ENCODE assay signal across 10 cellular contexts in the genomic region with DNA sequence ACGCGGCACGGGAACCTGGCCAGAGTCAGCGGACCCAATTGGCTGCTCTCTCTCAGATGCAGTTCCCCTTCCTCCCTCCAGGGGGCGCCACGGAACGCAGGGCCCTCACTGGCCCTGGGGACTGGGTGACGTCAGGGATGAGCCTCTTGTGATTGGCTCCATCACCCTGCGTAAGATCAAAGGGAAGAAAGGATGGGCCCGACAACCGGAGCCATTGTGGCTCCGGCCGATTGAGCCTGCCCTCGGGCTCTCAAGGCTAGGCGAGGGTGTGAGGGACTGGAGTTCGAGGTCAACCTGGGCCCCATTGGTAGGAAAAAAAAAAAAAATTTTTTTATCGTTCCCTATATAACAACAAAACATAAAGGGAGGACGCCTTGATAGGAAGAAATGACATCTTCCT. TPM values are rescaled to one million over a fixed set of nuclear protein-coding genes. Genes with fewer than 3 reads are reported as not detected.
A peak's percentile ranks its signal among the peaks of the same experiment; 100 is the strongest.
DNase-seq lines count a peak whose midpoint lies in the region; ATAC-seq, FAIRE-seq and TF ChIP-seq lines count a peak whose summit lies in the region.
"Not testable (repeated sequence)": the region's sequence is repeated elsewhere in the genome, so short reads cannot be mapped to it uniquely, and the experiment has no call there.
"Had no signal": no experiment of that assay in that cellular context is flagged by ENCODE, and none has a peak within 500 bp of the region (broad histone marks: within the 10 kb centered on the region; RNA-seq: fewer than 3 reads in every experiment).

A gene (minus strand): TSS at position 81 of the 400 bp plus-strand sequence. CDS start 184 bp downstream, outside the sequence.

- RAD21 ChIA-PET in GM12878 (lab: Charles Lee; ENCODE audit: unreplicated experiment) = not testable (repeated sequence)

- not testable (repeated sequence) for H3K9me3 Mint-ChIP-seq in CD14-positive monocyte; activated CD8-positive, alpha-beta T cell treated with anti-CD3 and anti-CD28 coated beads, Interleukin-2, amount 10 ng/mL, durations not matched to agents 7 days and 5 days (ENCODE audit: insufficient read depth)

- not testable (repeated sequence) for H3K4me1 Mint-ChIP-seq in CD14-positive monocyte; activated CD8-positive, alpha-beta T cell treated with anti-CD3 and anti-CD28 coated beads, Interleukin-2, amount 10 ng/mL, durations not matched to agents 7 days and 5 days (ENCODE audit: low read depth)

- H3K79me2 ChIP-seq in GM12878 (ENCODE audit: control insufficient read depth, insufficient read depth, low read length) = not testable (repeated sequence)

- not testable (repeated sequence) for H3K27ac ChIP-seq in RWPE1; GM12878 (ENCODE audit: control insufficient read depth, insufficient read depth); left ventricle myocardium inferior (replicated peaks)

- H3K27ac Mint-ChIP-seq in CD14-positive monocyte; activated CD8-positive, alpha-beta T cell treated with anti-CD3 and anti-CD28 coated beads, Interleukin-2, amount 10 ng/mL, durations not matched to agents 7 days and 5 days: not testable (repeated sequence)

- H4K20me1 ChIP-seq in GM12878 (ENCODE audit: control insufficient read depth, insufficient read depth) = not testable (repeated sequence)

- H3K9me3 ChIP-seq in GM12878 (replicated peaks; ENCODE audit: control insufficient read depth, insufficient read depth, low read length); left ventricle myocardium inferior (replicated peaks): not testable (repeated sequence)

- intact Hi-C loops in CD14-positive monocyte (cut with micrococcal nuclease); GM12878 (cut with micrococcal nuclease; ENCODE audit: unreplicated experiment); left ventricle myocardium inferior (cut with micrococcal nuclease): not testable (repeated sequence)

- H3K4me3 ChIP-seq in H7 (ENCODE audit: insufficient read depth, low read depth, low read length); GM12878; left ventricle myocardium inferior: not testable (repeated sequence)

- in situ Hi-C loops in GM12878 (cut with MboI) = not testable (repeated sequence)

- SMC1A ChIA-PET in GM12878 (lab: Charles Lee; ENCODE audit: uncharacterized antibody, unreplicated experiment) = not testable (repeated sequence)

- not testable (repeated sequence) for H3K27me3 ChIP-seq in H7 (ENCODE audit: control insufficient read depth, insufficient read depth, low read length); GM12878 (replicated peaks in 1 of 2; ENCODE audit: control insufficient read depth in 2 of 2, insufficient read depth in 2 of 2, low read length in 1 of 2)
- H3K27me3 ChIP-seq in left ventricle myocardium inferior (ENCODE audit: low read depth) = peaks cover 20% of the 10 kb centered on the region

- peaks cover 2 to 12% (median 7%) of the 10 kb centered on the region in 3 donors for H3K27me3 Mint-ChIP-seq in CD14-positive monocyte (ENCODE audit: low read depth in 3 of 3)
- H3K27me3 Mint-ChIP-seq in activated CD8-positive, alpha-beta T cell treated with anti-CD3 and anti-CD28 coated beads, Interleukin-2, amount 10 ng/mL, durations not matched to agents 7 days and 5 days (ENCODE audit: low read depth) = not testable (repeated sequence)

- not testable (repeated sequence) for H3K4me3 Mint-ChIP-seq in CD14-positive monocyte; activated CD8-positive, alpha-beta T cell treated with anti-CD3 and anti-CD28 coated beads, Interleukin-2, amount 10 ng/mL, durations not matched to agents 7 days and 5 days

- not testable (repeated sequence) for FAIRE-seq in GM12878 (lab: Jason Lieb, UNC)

- H3K9ac ChIP-seq in GM12878 (ENCODE audit: control insufficient read depth, insufficient read depth, low read length) = not testable (repeated sequence)

- ATAC-seq in activated CD8-positive, alpha-beta T cell treated with anti-CD3 and anti-CD28 coated beads, Interleukin-2, amount 10 ng/mL, durations not matched to agents 7 days and 5 days = peak; percentile 64
- 0 out of 3 replicates have a peak, but pooled peaks have one; percentile 19 for ATAC-seq in GM12878

- H3K4me1 ChIP-seq in GM12878 (ENCODE audit: control insufficient read depth, insufficient read depth, low read length); left ventricle myocardium inferior: not testable (repeated sequence)

- H3K36me3 ChIP-seq in H7 (replicated peaks; ENCODE audit: control insufficient read depth, insufficient read depth, low read length); GM12878 (ENCODE audit: control insufficient read depth in 2 of 2, insufficient read depth in 2 of 2, low read length in 1 of 2); left ventricle myocardium inferior: not testable (repeated sequence)

- not testable (repeated sequence) for TF ChIP-seq RAD21 in GM12878 (IDR thresholded peaks at IDR 0.05; ENCODE audit: insufficient read depth, low read depth, low read length)

- CTCF ChIA-PET in RWPE1 (lab: Yijun Ruan, JAX); activated CD8-positive, alpha-beta T cell treated with anti-CD3 and anti-CD28 coated beads, Interleukin-2, amount 10 ng/mL, durations not matched to agents 7 days and 5 days (lab: Charles Lee); GM12878 (lab: Yijun Ruan, JAX): not testable (repeated sequence)

- TF ChIP-seq CTCF in CD14-positive monocyte (IDR thresholded peaks at IDR 0.05) (peak; percentile 43), RWPE1 (conservative IDR thresholded peaks at IDR 0.05; ENCODE audit: low read depth) (peak; percentile 52), GM12878 (IDR thresholded peaks at IDR 0.05 in 2 of 3, conservative IDR thresholded peaks at IDR 0.05 in 1 of 3; ENCODE audit: control insufficient read depth in 2 of 3, extremely low read depth in 1 of 3, insufficient read depth in 1 of 3, low read depth in 3 of 3, low read length in 3 of 3) (peak; percentile 15 to 47 (median 47)), left ventricle myocardium inferior (IDR thresholded peaks at IDR 0.05; ENCODE audit: borderline replicate concordance) (peak; percentile 26)

- not testable (repeated sequence) for TF ChIP-seq POLR2A in GM12878 (IDR thresholded peaks at IDR 0.05; ENCODE audit: low read depth, low read length)

- not testable (repeated sequence) for DNase-seq in CD14-positive monocyte (ENCODE audit: low spot score); RWPE1 (ENCODE audit: low spot score); GM12878 (ENCODE audit: low read depth, low spot score); left ventricle myocardium inferior
- DNase-seq in H7 (peak; percentile 92), NCI-H146 (lab: John Stamatoyannopoulos, UW) (peak; percentile 82)
- DNase-seq in activated CD8-positive, alpha-beta T cell treated with anti-CD3 and anti-CD28 coated beads, Interleukin-2, amount 10 ng/mL, durations not matched to agents 7 days and 5 days = peak; percentile 62
- peak; percentile 48 to 65 for DNase-seq in stimulated activated CD4-positive, alpha-beta T cell treated with anti-CD3 and anti-CD28 coated beads, Interleukin-2, amount 100 ng/mL, for 48 hours

- WGBS in GM12878 (ENCODE audit: insufficient coverage, insufficient replicate concordance, low lambda C conversion rate, missing lambda C conversion rate) = 37% methylated on average over 18 of the region's 18 CpGs

- POLR2A ChIA-PET in RWPE1 (lab: Yijun Ruan, JAX; ENCODE audit: low non-redundant PET); activated CD8-positive, alpha-beta T cell treated with anti-CD3 and anti-CD28 coated beads, Interleukin-2, amount 10 ng/mL, durations not matched to agents 7 days and 5 days (lab: Charles Lee); GM12878 (lab: Charles Lee): not testable (repeated sequence)

- H3K4me2 ChIP-seq in GM12878 (ENCODE audit: control insufficient read depth, insufficient read depth) = not testable (repeated sequence)

- BruUV-seq in GM12878 (replicated peaks; lab: Mats Ljungman, UMichigan) = not testable (repeated sequence)

- H2AFZ ChIP-seq in GM12878 (ENCODE audit: control insufficient read depth, low read depth, low read length) = not testable (repeated sequence)

- not testable (repeated sequence) for TF ChIP-seq EP300 in GM12878 (IDR thresholded peaks at IDR 0.05; ENCODE audit: borderline replicate concordance in 1 of 2, control insufficient read depth in 1 of 2, low read depth in 2 of 2, low read length in 2 of 2)

- H3K36me3 Mint-ChIP-seq in CD14-positive monocyte; activated CD8-positive, alpha-beta T cell treated with anti-CD3 and anti-CD28 coated beads, Interleukin-2, amount 10 ng/mL, durations not matched to agents 7 days and 5 days (ENCODE audit: low read depth): not testable (repeated sequence)

TF ChIP-seq in GM12878, 131 proteins besides CTCF, POLR2A, EP300 and RAD21:
- TF ChIP-seq CREM (IDR thresholded peaks at IDR 0.05; ENCODE audit: low read depth) = 0 out of 2 replicates have a peak, but pooled peaks have one; percentile 21

RNA-seq across cellular contexts. Expression of the gene that starts here (rescaled TPM):
- not detected for polyA plus RNA-seq in CD14-positive monocyte
- not detected in 2 replicates for total RNA-seq in H7 (2014; rRNA removed; shearing (Covaris generic))
- not detected for total RNA-seq in activated CD8-positive, alpha-beta T cell treated with anti-CD3 and anti-CD28 coated beads, Interleukin-2, amount 10 ng/mL, durations not matched to agents 7 days and 5 days
- not detected in 2 replicates for total RNA-seq in GM12878 (2013; cell fraction: nucleolus; rRNA removed)
- not detected in 2 replicates for total RNA-seq in GM12878 (2014; rRNA removed)
- not detected in 2 replicates for total RNA-seq in GM12878 (2014; rRNA removed; fragmentation: Illumina TruSeq; extraction: Trizol)
- total RNA-seq in GM12878 (2021) = not detected in 2 replicates
- polyA plus RNA-seq in GM12878 (2011; ENCODE audit: low read depth) = not detected
- not detected in 2 replicates for polyA plus RNA-seq in GM12878 (2011; rRNA removed)
- not detected in 2 replicates for polyA plus RNA-seq in GM12878 (2011; cell fraction: cytosol; rRNA removed)
- not detected in 2 replicates for polyA plus RNA-seq in GM12878 (2011; cell fraction: nucleus; rRNA removed)
- not detected in 2 replicates for polyA plus RNA-seq in GM12878 (2012)
- not detected in 2 replicates for polyA plus RNA-seq in GM12878 (2014; fragmentation: Illumina TruSeq; extraction: Trizol)
- not detected for polyA plus RNA-seq in GM12878 (2014; fragmentation: Nextera tagmentation; extraction: Ambion mirVana)
- polyA plus RNA-seq in GM12878 (2014; rRNA removed) = not detected in 2 replicates
- polyA plus RNA-seq in GM12878 (2016; fragmentation: Nextera tagmentation; extraction: Ambion mirVana) = not detected
- not detected in 2 replicates for polyA minus RNA-seq in GM12878 (2011; rRNA and poly(A)+ RNA removed)
- polyA minus RNA-seq in GM12878 (2011; cell fraction: cytosol; rRNA and poly(A)+ RNA removed) = not detected in 2 replicates
- not detected in 2 replicates for polyA minus RNA-seq in GM12878 (2011; cell fraction: nucleus; rRNA and poly(A)+ RNA removed)
- not detected for total RNA-seq in left ventricle myocardium inferior
- total RNA-seq: pulmonary artery endothelial cell, upper lobe of left lung had no signal

Comparison
In these comparisons a context has a peak if more than half of its experiments do, and no peak if none do; other contexts are left out.
1. Peak in DNase-seq in H7; RNA of the gene not detected or under 1 TPM.
2. Peak in DNase-seq and ATAC-seq in activated CD8-positive, alpha-beta T cell treated with anti-CD3 and anti-CD28 coated beads, Interleukin-2, amount 10 ng/mL, durations not matched to agents 7 days and 5 days; RNA of the gene not detected or under 1 TPM.
3. Peak in ATAC-seq in GM12878; RNA of the gene not detected or under 1 TPM.